1 cellular context compared by ENCODE assay signal in the genomic region with DNA sequence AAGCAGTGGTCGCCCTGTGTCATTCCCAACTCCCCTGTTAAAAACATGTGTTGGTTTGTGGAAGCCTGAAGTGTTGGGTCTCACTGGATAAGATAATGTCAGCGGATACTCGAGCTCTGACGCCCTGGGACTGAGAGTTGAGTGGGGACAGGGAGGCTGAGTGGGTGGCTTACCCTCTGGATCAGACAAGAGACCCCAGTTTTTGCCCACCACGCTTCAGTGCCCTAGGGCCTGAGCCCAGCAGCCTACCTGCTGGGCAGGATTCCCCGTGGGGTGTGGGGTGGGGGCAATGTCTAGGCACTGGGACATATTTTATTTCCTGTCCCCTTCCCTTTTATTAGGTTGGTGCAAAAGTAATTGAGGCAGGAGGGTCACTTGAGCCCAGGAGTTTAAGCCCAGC.
TF ChIP-seq lines count a peak whose summit lies in the region.

No MANE protein-coding gene starts in this region.

TF ChIP-seq in WTC11, 78 proteins besides CTCF, POLR2A, EP300 and RAD21 (continued from another document):
- TF ChIP-seq, protein P1, sequence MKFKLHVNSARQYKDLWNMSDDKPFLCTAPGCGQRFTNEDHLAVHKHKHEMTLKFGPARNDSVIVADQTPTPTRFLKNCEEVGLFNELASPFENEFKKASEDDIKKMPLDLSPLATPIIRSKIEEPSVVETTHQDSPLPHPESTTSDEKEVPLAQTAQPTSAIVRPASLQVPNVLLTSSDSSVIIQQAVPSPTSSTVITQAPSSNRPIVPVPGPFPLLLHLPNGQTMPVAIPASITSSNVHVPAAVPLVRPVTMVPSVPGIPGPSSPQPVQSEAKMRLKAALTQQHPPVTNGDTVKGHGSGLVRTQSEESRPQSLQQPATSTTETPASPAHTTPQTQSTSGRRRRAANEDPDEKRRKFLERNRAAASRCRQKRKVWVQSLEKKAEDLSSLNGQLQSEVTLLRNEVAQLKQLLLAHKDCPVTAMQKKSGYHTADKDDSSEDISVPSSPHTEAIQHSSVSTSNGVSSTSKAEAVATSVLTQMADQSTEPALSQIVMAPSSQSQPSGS (CRISPR knock-in tag; IDR thresholded peaks at IDR 0.05; ENCODE audit: borderline replicate concordance, low read depth): no peak
- TF ChIP-seq PRRX2 (CRISPR knock-in tag; IDR thresholded peaks at IDR 0.05) (no peak), ETV6 (CRISPR knock-in tag; IDR thresholded peaks at IDR 0.05) (no peak), SMAD3 (CRISPR knock-in tag; IDR thresholded peaks at IDR 0.05; ENCODE audit: borderline replicate concordance) (no peak), ZNF219 (CRISPR knock-in tag; IDR thresholded peaks at IDR 0.05; ENCODE audit: borderline replicate concordance) (no peak), ZNF671 (CRISPR knock-in tag; IDR thresholded peaks at IDR 0.05) (no peak), SP1 (CRISPR knock-in tag; conservative IDR thresholded peaks at IDR 0.05) (no peak), GRHL2 (CRISPR knock-in tag; IDR thresholded peaks at IDR 0.05; ENCODE audit: insufficient replicate concordance, severe bottlenecking) (no peak), NFYB (CRISPR knock-in tag; conservative IDR thresholded peaks at IDR 0.05; ENCODE audit: low read depth) (no peak), SOX15 (CRISPR knock-in tag; IDR thresholded peaks at IDR 0.05) (no peak)
